In the genomic region with DNA sequence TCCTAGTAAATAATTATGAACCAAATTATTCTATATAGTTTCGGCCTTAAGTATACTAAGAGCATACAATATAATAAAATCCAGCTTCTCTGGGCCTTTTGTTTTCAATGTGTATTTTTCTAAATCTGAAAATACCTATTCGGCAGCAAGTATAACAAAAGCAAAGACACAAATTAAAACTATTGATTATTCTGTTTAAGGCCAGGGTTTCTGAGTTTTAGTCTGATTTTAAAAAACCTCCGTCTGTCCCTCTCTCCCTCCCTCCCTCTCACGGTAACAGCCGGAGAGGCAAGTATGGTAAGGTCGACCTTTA, we compare ENCODE assay signal across 8 cellular contexts. TPM values are rescaled to one million over a fixed set of nuclear protein-coding genes. Genes with fewer than 3 reads are reported as not detected.
DNase-seq lines count a peak whose midpoint lies in the region.

No MANE protein-coding gene starts in this region.

- H3K9me3 ChIP-seq in subcutaneous abdominal adipose tissue (ENCODE audit: control insufficient read depth in 5 of 5, low read length in 5 of 5): no peaks in the 10 kb centered on the region

- H3K4me3 ChIP-seq in subcutaneous abdominal adipose tissue (ENCODE audit: low read depth in 1 of 5, low read length in 5 of 5): peak overlapping the region; percentile 94 to 99 (median 97)

- peaks cover 6% of the 10 kb centered on the region for H3K36me3 Mint-ChIP-seq in activated naive CD4-positive, alpha-beta T cell treated with anti-CD3 and anti-CD28 coated beads, Interleukin-2, amount 50 U/mL, for 24 hours
- H3K36me3 Mint-ChIP-seq in immature natural killer cell: peaks cover 0 to 18% (median 16%) of the 10 kb centered on the region in 3 donors

- DNase-seq in NCI-H748 (lab: John Stamatoyannopoulos, UW; ENCODE audit: unreplicated experiment) (peak; percentile 37), NCI-H748 treated with DMSO at 0.1 percent for 48 hours (lab: John Stamatoyannopoulos, UW) (no peak), immature natural killer cell (no peak), AG20443 (ENCODE audit: low spot score) (no peak), cortex of kidney (lab: John Stamatoyannopoulos, UW) (no peak)
- DNase-seq in activated CD4-positive, CD25-positive, alpha-beta regulatory T cell (lab: John Stamatoyannopoulos, UW): no peak

- H3K27me3 ChIP-seq in subcutaneous abdominal adipose tissue (ENCODE audit: control insufficient read depth in 5 of 5, insufficient read depth in 4 of 5, low read length in 5 of 5): no peaks in the 10 kb centered on the region

- peaks cover 7 to 16% (median 14%) of the 10 kb centered on the region in 5 donors for H3K36me3 ChIP-seq in subcutaneous abdominal adipose tissue (ENCODE audit: control insufficient read depth in 5 of 5, insufficient read depth in 5 of 5, low read length in 5 of 5)

- peak overlapping the region; percentile 99 for H3K27ac ChIP-seq in subcutaneous abdominal adipose tissue (ENCODE audit: low read depth, low read length)

- H3K4me1 ChIP-seq in subcutaneous abdominal adipose tissue (ENCODE audit: control insufficient read depth in 5 of 5, insufficient read depth in 5 of 5, low read length in 5 of 5): peaks cover 2 to 54% (median 45%) of the 10 kb centered on the region in 5 donors

- H3K4me3 Mint-ChIP-seq in activated naive CD4-positive, alpha-beta T cell treated with anti-CD3 and anti-CD28 coated beads, Interleukin-2, amount 50 U/mL, for 24 hours: peak overlapping the region; percentile 94
- H3K4me3 Mint-ChIP-seq in immature natural killer cell: peak overlapping the region; percentile 98 to 100 (median 99)

- no peaks in the 10 kb centered on the region for H3K27me3 Mint-ChIP-seq in activated naive CD4-positive, alpha-beta T cell treated with anti-CD3 and anti-CD28 coated beads, Interleukin-2, amount 50 U/mL, for 24 hours
- peaks cover 19 to 23% (median 20%) of the 10 kb centered on the region in 3 donors for H3K27me3 Mint-ChIP-seq in immature natural killer cell (ENCODE audit: low read depth in 3 of 3)

- peak overlapping the region; percentile 57 to 97 (median 88) for H3K9ac ChIP-seq in subcutaneous abdominal adipose tissue (ENCODE audit: low read length in 5 of 5)

- H3K27ac Mint-ChIP-seq in activated naive CD4-positive, alpha-beta T cell treated with anti-CD3 and anti-CD28 coated beads, Interleukin-2, amount 50 U/mL, for 24 hours: peak overlapping the region; percentile 97
- peak overlapping the region; percentile 94 to 99 (median 96) for H3K27ac Mint-ChIP-seq in immature natural killer cell

- H3K4me1 Mint-ChIP-seq in activated naive CD4-positive, alpha-beta T cell treated with anti-CD3 and anti-CD28 coated beads, Interleukin-2, amount 50 U/mL, for 24 hours: peaks cover 56% of the 10 kb centered on the region
- peaks cover 39 to 44% of the 10 kb centered on the region in 2 donors for H3K4me1 Mint-ChIP-seq in immature natural killer cell

- no peaks in the 10 kb centered on the region for H3K9me3 Mint-ChIP-seq in activated naive CD4-positive, alpha-beta T cell treated with anti-CD3 and anti-CD28 coated beads, Interleukin-2, amount 50 U/mL, for 24 hours
- H3K9me3 Mint-ChIP-seq in immature natural killer cell: no peaks in the 10 kb centered on the region

RNA-seq across cellular contexts. Expression of a gene that starts 1.5 kb away (rescaled TPM):
- polyA plus RNA-seq in immature natural killer cell: 10 to 100 TPM in 2 of 3 donors, 1 to 10 TPM in 1; 8.9 to 23.7 (median 10.3) TPM

RNA-seq across cellular contexts. Expression of a gene that starts 29.3 kb away (rescaled TPM):
- not detected for polyA plus RNA-seq in immature natural killer cell
